Comparison of ENCODE assay signal across 8 cellular contexts in genomic region chr4:122122083-122122482, GRCh38.
"Had no signal": no experiment of that assay in that cellular context is flagged by ENCODE, and none has a peak within 500 bp of the region (broad histone marks: within the 10 kb centered on the region; RNA-seq: fewer than 3 reads in every experiment).

No MANE protein-coding gene starts in this region.

- ATAC-seq: GM12878 had no signal

- FAIRE-seq: G401.6, GM12878, GM12891, GM12892, GM18507, GM19239 had no signal

- H3K4me3 ChIP-seq: GM12878 had no signal

- DNase-seq: GDM1, GF-D8 had no signal
